21 cellular contexts compared by ENCODE assay signal in the genomic region with DNA sequence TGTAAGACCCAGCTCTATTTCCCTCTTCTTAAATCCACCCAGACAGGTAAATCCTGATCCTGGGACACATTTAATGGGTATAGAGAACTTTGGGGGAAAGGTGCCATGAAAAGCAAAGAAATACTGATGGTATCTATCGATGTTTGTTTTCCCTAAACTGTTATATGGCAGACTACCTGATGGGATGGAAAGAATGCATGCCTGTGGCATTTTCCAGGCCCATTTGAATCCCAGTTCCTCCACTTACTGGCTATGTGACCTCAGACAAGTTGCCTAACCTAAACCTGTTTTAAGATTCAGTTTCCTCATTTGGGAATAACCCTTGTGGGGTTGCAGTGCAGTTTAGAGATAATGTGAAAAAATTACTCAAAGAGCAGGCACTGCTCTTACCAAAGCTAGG.
DNase-seq lines count a peak whose midpoint lies in the region; ATAC-seq, FAIRE-seq and TF ChIP-seq lines count a peak whose summit lies in the region.
"Had no signal": no experiment of that assay in that cellular context is flagged by ENCODE, and none has a peak within 500 bp of the region (broad histone marks: within the 10 kb centered on the region; RNA-seq: fewer than 3 reads in every experiment).

No MANE protein-coding gene starts in this region.

- no peak overlapping the region for H3K14ac ChIP-seq in H1 (ENCODE audit: insufficient read length)

- no peaks in the 10 kb centered on the region for H3K4me1 ChIP-seq in PC-3 (ENCODE audit: insufficient read depth, low read length)
- peaks cover 3 to 13% (median 8%) of the 10 kb centered on the region in 4 experiments; a peak in 6 of 7 replicates for H3K4me1 ChIP-seq in H1 (replicated peaks in 1 of 4; ENCODE audit: control insufficient read depth in 3 of 4, insufficient read depth in 4 of 4, low read length in 3 of 4)
- no peaks in the 10 kb centered on the region for H3K4me1 ChIP-seq in mesendoderm (ENCODE audit: control insufficient read depth, low read depth, low read length)
- H3K4me1 ChIP-seq: A549, BE2C had no signal

- H3K27ac ChIP-seq in PC-3 (ENCODE audit: low read length) (no peak overlapping the region), H1 (ENCODE audit: low read depth, low read length) (no peak overlapping the region), mesendoderm (ENCODE audit: low read depth, low read length) (no peak overlapping the region), coronary artery (no peak overlapping the region)
- H3K27ac ChIP-seq: A549, SK-N-MC had no signal

- H4K5ac ChIP-seq in H1 (ENCODE audit: insufficient read length, low read depth, low read length): no peak overlapping the region
- no peak overlapping the region for H4K5ac ChIP-seq in mesendoderm (ENCODE audit: low read length)

- no peaks in the 10 kb centered on the region for H3K9me2 ChIP-seq in PC-3 (replicated peaks; ENCODE audit: low read length)

- peak; percentile 2 for DNase-seq in ELR (ENCODE audit: low read depth)
- DNase-seq in PC-3: peak; percentile 6
- DNase-seq in H1 (ENCODE audit: low read depth in 1 of 2, low spot score in 2 of 2): no peak
- DNase-seq in mesendoderm: peak; percentile 68
- DNase-seq in coronary artery (ENCODE audit: low spot score): no peak
- DNase-seq in posterior cingulate gyrus: no peak
- DNase-seq: BE2C; CD4-positive, CD25-positive, alpha-beta regulatory T cell; DMS79; GOT3; KG1; NCI-H1694; NCI-H2081; NCI-H2171; NCI-H524 treated with DMSO at 0.1 percent for 48 hours; NCI-H82 had no signal

- WGBS in H1 (ENCODE audit: extremely low coverage in 1 of 2, insufficient coverage in 1 of 2, insufficient read length in 1 of 2, insufficient replicate concordance in 2 of 2, low coverage in 1 of 2, low lambda C conversion rate in 2 of 2, missing lambda C conversion rate in 1 of 2), 2 experiments: 87% methylated on average over 1 of the region's 1 CpG; no CpG with 5 or more reads in 1 of the 2 experiments
- WGBS in mesendoderm (ENCODE audit: extremely low coverage, insufficient coverage, low lambda C conversion rate): no CpG with 5 or more reads among the region's 1 CpG

- intact Hi-C loops in PC-3 (cut with micrococcal nuclease): no loop called here
- intact Hi-C loops in posterior cingulate gyrus (cut with DNase I): no loop called here

- H2BK5ac ChIP-seq in H1 (ENCODE audit: low read depth, low read length) (0 out of 2 replicates have a peak overlapping the region, but pooled peaks have one; percentile 13), mesendoderm (ENCODE audit: low read length) (no peak overlapping the region)

- H2BK120ac ChIP-seq in H1 (replicated peaks; ENCODE audit: low read depth, low read length): no peak overlapping the region
- no peak overlapping the region for H2BK120ac ChIP-seq in mesendoderm (ENCODE audit: low read depth, low read length)

- H2AFZ ChIP-seq in PC-3 (ENCODE audit: low read length) (no peak overlapping the region), H1 (ENCODE audit: low read length) (no peak overlapping the region)

- H3K4ac ChIP-seq in H1 (replicated peaks; ENCODE audit: insufficient read length, low read depth, low read length): no peak overlapping the region
- no peak overlapping the region for H3K4ac ChIP-seq in mesendoderm (ENCODE audit: low read depth, low read length)

- no peaks in the 10 kb centered on the region for H3K36me3 ChIP-seq in PC-3 (ENCODE audit: low read depth, low read length)
- no peaks in the 10 kb centered on the region; a peak in 1 of 8 replicates for H3K36me3 ChIP-seq in H1 (ENCODE audit: control insufficient read depth in 2 of 4, insufficient read depth in 4 of 4, low read length in 3 of 4)
- H3K36me3 ChIP-seq in mesendoderm (ENCODE audit: control insufficient read depth, insufficient read depth, low read length): no peaks in the 10 kb centered on the region
- H3K36me3 ChIP-seq: BE2C had no signal

- POLR2A ChIA-PET in PC-3 (lab: Charles Lee; ENCODE audit: unreplicated experiment): no interaction called here
- POLR2A ChIA-PET in H1 (lab: Charles Lee; ENCODE audit: partially characterized antibody): no interaction called here

- H3K9ac ChIP-seq in PC-3 (ENCODE audit: low read length) (no peak overlapping the region), H1 (replicated peaks in 1 of 4; ENCODE audit: extremely low read depth in 1 of 4, low read depth in 3 of 4, low read length in 3 of 4) (no peak overlapping the region), mesendoderm (ENCODE audit: low read length) (no peak overlapping the region)

- no peak for TF ChIP-seq CTCF in PC-3 (conservative IDR thresholded peaks at IDR 0.05; ENCODE audit: low read depth, low read length)
- TF ChIP-seq CTCF in H1 (IDR thresholded peaks at IDR 0.05; ENCODE audit: control extremely low read depth in 1 of 3, insufficient read depth in 1 of 3, low read depth in 1 of 3, low read length in 3 of 3): no peak
- TF ChIP-seq CTCF in coronary artery (IDR thresholded peaks at IDR 0.05): no peak

- H4K20me1 ChIP-seq in PC-3 (ENCODE audit: low read length): no peaks in the 10 kb centered on the region
- H4K20me1 ChIP-seq in H1 (replicated peaks in 1 of 2; ENCODE audit: control insufficient read depth in 1 of 2, insufficient read depth in 2 of 2, low read length in 2 of 2): peaks cover 0 to 9% of the 10 kb centered on the region in 2 experiments

- CTCF ChIA-PET in PC-3 (lab: Charles Lee) (no interaction called here), H1 (lab: Charles Lee; ENCODE audit: partially characterized antibody) (interaction anchor here (1.7 to 2.4 kb wide), 2 partner anchors 7 to 13 kb away, joined by 4 to 21 read pairs; no protein-coding TSS in a partner anchor)

- H3K79me1 ChIP-seq in H1 (ENCODE audit: low read depth, low read length) (peaks cover 5% of the 10 kb centered on the region; the same call in 1 of the 2 replicates), mesendoderm (ENCODE audit: low read length) (no peaks in the 10 kb centered on the region)

- no TSS peak for BruUV-seq in PC-3 (replicated peaks; lab: Mats Ljungman, UMichigan)

- H3K23me2 ChIP-seq in H1 (ENCODE audit: low read depth, low read length): peaks cover 19% of the 10 kb centered on the region

- no peaks in the 10 kb centered on the region for H3K79me2 ChIP-seq in PC-3 (ENCODE audit: low read length)
- no peaks in the 10 kb centered on the region; a peak in 1 of 4 replicates for H3K79me2 ChIP-seq in H1 (ENCODE audit: control insufficient read depth in 1 of 2, insufficient read depth in 2 of 2, low read length in 2 of 2)
- H3K79me2 ChIP-seq in mesendoderm (ENCODE audit: control insufficient read depth, insufficient read depth, low read length): no peaks in the 10 kb centered on the region

- H2BK15ac ChIP-seq in H1 (ENCODE audit: low read length): peak overlapping the region; percentile 95; the same call in 1 of the 2 replicates
- no peak overlapping the region for H2BK15ac ChIP-seq in mesendoderm (replicated peaks; ENCODE audit: low read depth)

- no peak overlapping the region for H4K91ac ChIP-seq in H1 (replicated peaks; ENCODE audit: insufficient read length, low read length)

- H3K23ac ChIP-seq in H1 (ENCODE audit: insufficient read length) (no peak overlapping the region), mesendoderm (ENCODE audit: low read length) (no peak overlapping the region)

- no peak for TF ChIP-seq RAD21 in H1 (IDR thresholded peaks at IDR 0.05 in 1 of 2, conservative IDR thresholded peaks at IDR 0.05 in 1 of 2; ENCODE audit: low read depth in 2 of 2, low read length in 2 of 2)

- no peak overlapping the region; the same call in 1 of the 2 replicates for H4K8ac ChIP-seq in H1 (ENCODE audit: extremely low read depth, insufficient read depth, low read length)
- no peak overlapping the region for H4K8ac ChIP-seq in mesendoderm (ENCODE audit: low read depth, low read length)

- no peak for FAIRE-seq in H1 (lab: Jason Lieb, UNC)
- FAIRE-seq: A549, RCC 7860 had no signal

- H3K4me2 ChIP-seq in PC-3 (ENCODE audit: low read length): no peak overlapping the region
- no peak overlapping the region for H3K4me2 ChIP-seq in H1 (ENCODE audit: insufficient read depth in 1 of 2, low read depth in 2 of 2, low read length in 2 of 2)
- H3K4me2 ChIP-seq in mesendoderm (ENCODE audit: low read length): no peak overlapping the region
- H3K4me2 ChIP-seq: A549 had no signal

- peak overlapping the region; percentile 49; the same call in 1 of the 2 replicates for H2BK20ac ChIP-seq in H1 (ENCODE audit: low read length)

- no peak for TF ChIP-seq EP300 in H1 (IDR thresholded peaks at IDR 0.05; ENCODE audit: borderline replicate concordance in 1 of 2, low read depth in 2 of 2, low read length in 2 of 2)

- H3K27me3 ChIP-seq in PC-3 (ENCODE audit: low read length) (no peaks in the 10 kb centered on the region), H1 (replicated peaks in 1 of 4; ENCODE audit: control insufficient read depth in 3 of 4, extremely low read depth in 1 of 4, insufficient read depth in 3 of 4, low read length in 3 of 4) (no peaks in the 10 kb centered on the region; a peak in 1 of 7 replicates), mesendoderm (ENCODE audit: insufficient read depth, low read length, poor library complexity) (no peaks in the 10 kb centered on the region)
- H3K27me3 ChIP-seq: BE2C had no signal

- H3K56ac ChIP-seq in H1 (replicated peaks; ENCODE audit: insufficient read length, low read depth, low read length) (no peak overlapping the region), mesendoderm (ENCODE audit: low read length) (peak overlapping the region; percentile 61)

- 0 out of 2 replicates have a peak overlapping the region, but pooled peaks have one; percentile 89 for H2BK12ac ChIP-seq in H1 (ENCODE audit: low read depth, low read length)

- no peak overlapping the region for H3K18ac ChIP-seq in H1 (ENCODE audit: extremely low read depth, low read length)
- no peak overlapping the region for H3K18ac ChIP-seq in mesendoderm (ENCODE audit: low read length)

- H3K4me3 ChIP-seq in PC-3 (ENCODE audit: low read length) (no peak overlapping the region), H1 (ENCODE audit: extremely low read depth in 1 of 4, insufficient read depth in 2 of 4, low read depth in 3 of 4, low read length in 4 of 4) (no peak overlapping the region), mesendoderm (ENCODE audit: low read length) (no peak overlapping the region), coronary artery (no peak overlapping the region)
- H3K4me3 ChIP-seq: A549, SK-N-MC had no signal

- 0 out of 2 replicates have a peak overlapping the region, but pooled peaks have one; percentile 99 for H2AK5ac ChIP-seq in H1 (ENCODE audit: low read depth, low read length)
- no peak overlapping the region for H2AK5ac ChIP-seq in mesendoderm (ENCODE audit: low read length)

- TF ChIP-seq POLR2A in H1 (IDR thresholded peaks at IDR 0.05; ENCODE audit: control extremely low read depth in 1 of 2, low read depth in 2 of 2, low read length in 2 of 2): no peak

- ATAC-seq in PC-3: no peak
- no peak for ATAC-seq in GM21529 (IDR thresholded peaks at IDR 0.05; ENCODE audit: unreplicated experiment)
- ATAC-seq: A549, Right ventricle myocardium inferior had no signal

- H3K9me3 ChIP-seq in PC-3 (ENCODE audit: low read length) (no peaks in the 10 kb centered on the region), H1 (ENCODE audit: insufficient read depth in 2 of 2, low read depth in 1 of 2, low read length in 1 of 2) (no peaks in the 10 kb centered on the region)
- H3K9me3 ChIP-seq: A549 had no signal

- no peaks in the 10 kb centered on the region for H3F3A ChIP-seq in PC-3 (ENCODE audit: low read length, unreplicated experiment)

TF ChIP-seq in H1, 55 proteins besides CTCF, POLR2A, EP300 and RAD21 (continues in another document):
- no peak for TF ChIP-seq SIRT6 (IDR thresholded peaks at IDR 0.05; ENCODE audit: low read length)

Comparison
In these comparisons a context has a peak if more than half of its experiments do, and no peak if none do; other contexts are left out.
1. DNase-seq: peak in ELR (single experiment), PC-3 (single experiment) and mesendoderm (single experiment); none in H1 (0 of 2), coronary artery (single experiment) and posterior cingulate gyrus (0 of 10).